ENCODE assay signal across 9 cellular contexts in the genomic region with DNA sequence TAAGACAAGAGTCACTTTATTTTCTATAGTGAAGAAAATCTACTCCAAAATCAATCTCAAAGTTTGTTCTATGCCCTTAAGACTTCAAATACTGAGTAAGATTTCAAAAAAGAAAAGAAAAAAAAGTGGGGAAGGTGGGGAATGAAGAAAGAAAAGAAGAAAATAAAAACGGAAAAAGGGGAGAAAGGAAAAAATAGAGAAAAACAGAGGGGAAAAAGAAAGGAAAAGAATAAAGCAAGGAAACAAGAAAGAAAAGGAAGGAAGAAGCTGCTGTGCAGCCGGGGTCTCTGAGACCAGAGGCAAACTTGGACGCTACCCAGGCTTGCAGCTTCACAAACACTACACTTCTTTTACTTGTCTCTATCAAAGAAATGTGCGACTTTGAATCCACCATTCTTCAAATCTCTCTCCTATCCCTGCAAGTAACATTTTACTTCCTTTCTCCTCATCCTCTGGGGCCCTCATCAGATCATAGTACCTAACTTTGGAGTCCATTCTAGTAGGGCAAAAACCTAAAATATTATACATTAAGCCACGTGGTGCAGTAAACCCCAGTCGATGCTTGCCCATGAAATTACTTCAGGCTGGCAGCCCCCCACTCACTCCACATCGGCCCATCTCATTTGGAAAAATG.
DNase-seq lines count a peak whose midpoint lies in the region; ATAC-seq and TF ChIP-seq lines count a peak whose summit lies in the region.
"Had no signal": no experiment of that assay in that cellular context is flagged by ENCODE, and none has a peak within 500 bp of the region (broad histone marks: within the 10 kb centered on the region; RNA-seq: fewer than 3 reads in every experiment).

No MANE protein-coding gene starts in this region.

- H3K4me3 Mint-ChIP-seq in naive thymus-derived CD4-positive, alpha-beta T cell: peak overlapping the region; percentile 41 to 98 (median 95)

- H3K36me3 ChIP-seq in A673 (ENCODE audit: insufficient read depth, low read length, poor library complexity, severe bottlenecking) (no peaks in the 10 kb centered on the region), HUES6 (ENCODE audit: control insufficient read depth, insufficient read depth, low read length) (no peaks in the 10 kb centered on the region), mammary epithelial cell (ENCODE audit: insufficient read depth, low read length) (no peaks in the 10 kb centered on the region), left lung (no peaks in the 10 kb centered on the region)
- no peaks in the 10 kb centered on the region for H3K36me3 ChIP-seq in naive thymus-derived CD4-positive, alpha-beta T cell (ENCODE audit: control insufficient read depth in 2 of 3, insufficient read depth in 3 of 3, low read length in 3 of 3)

- WGBS in mammary epithelial cell (ENCODE audit: low coverage, missing lambda C conversion rate): 8% methylated on average over 7 of the region's 7 CpGs

- no peak for ATAC-seq in naive thymus-derived CD4-positive, alpha-beta T cell
- ATAC-seq in GM19395 (IDR thresholded peaks at IDR 0.05; ENCODE audit: unreplicated experiment) (no peak), left lung (no peak)
- ATAC-seq: right cardiac atrium had no signal

- H3K4me1 ChIP-seq in A673 (ENCODE audit: insufficient read depth, low read length, poor library complexity, severe bottlenecking) (peaks cover 42% of the 10 kb centered on the region), HUES6 (ENCODE audit: control insufficient read depth, insufficient read depth, low read length) (peaks cover 74% of the 10 kb centered on the region), mammary epithelial cell (ENCODE audit: insufficient read depth, low read length) (peaks cover 10% of the 10 kb centered on the region), left lung (peaks cover 0 to 36% of the 10 kb centered on the region in 2 donors)
- peaks cover 4 to 64% of the 10 kb centered on the region in 2 donors for H3K4me1 ChIP-seq in naive thymus-derived CD4-positive, alpha-beta T cell (ENCODE audit: control insufficient read depth in 2 of 2, insufficient read depth in 2 of 2, low read length in 2 of 2)

- in situ Hi-C loops in mammary epithelial cell (cut with MboI; ENCODE audit: low sequenced_read_pairs in 2 of 2): loop anchor here in 1 of 2 donors (10.0 kb wide), 1 partner anchor 299 kb away; no protein-coding TSS in a partner anchor

- H3K36me3 Mint-ChIP-seq in naive thymus-derived CD4-positive, alpha-beta T cell: peaks cover 0 to 21% (median 9%) of the 10 kb centered on the region in 5 donors

- H2AFZ ChIP-seq in mammary epithelial cell (ENCODE audit: low read depth, low read length): peak overlapping the region; percentile 69

- peaks cover 5% of the 10 kb centered on the region for H3K79me2 ChIP-seq in mammary epithelial cell (ENCODE audit: insufficient read depth, low read length)

- peaks cover 0 to 65% (median 0%) of the 10 kb centered on the region in 5 donors for H3K27me3 Mint-ChIP-seq in naive thymus-derived CD4-positive, alpha-beta T cell

- BruUV-seq in A673 (replicated peaks; lab: Mats Ljungman, UMichigan) (no TSS peak), mammary epithelial cell (replicated peaks; lab: Mats Ljungman, UMichigan) (no TSS peak)

- peak overlapping the region; percentile 68 for H3K9ac ChIP-seq in HUES6 (ENCODE audit: low read length)
- no peak overlapping the region for H3K9ac ChIP-seq in mammary epithelial cell (ENCODE audit: insufficient read depth, low read length)

- no peak for TF ChIP-seq CTCF in A673 (conservative IDR thresholded peaks at IDR 0.05; ENCODE audit: low read depth, low read length)
- TF ChIP-seq CTCF in mammary epithelial cell (conservative IDR thresholded peaks at IDR 0.05 in 1 of 2, IDR thresholded peaks at IDR 0.05 in 1 of 2; ENCODE audit: extremely low read depth in 1 of 2, insufficient read depth in 1 of 2, low read depth in 1 of 2, low read length in 2 of 2): no peak
- no peak for TF ChIP-seq CTCF in left lung (IDR thresholded peaks at IDR 0.05)

- dilution Hi-C loops in mammary epithelial cell (cut with HindIII; ENCODE audit: low sequenced_read_pairs): no loop called here

- H3K4me1 Mint-ChIP-seq in naive thymus-derived CD4-positive, alpha-beta T cell: peaks cover 43 to 90% (median 74%) of the 10 kb centered on the region in 7 donors

- H3K27me3 ChIP-seq in A673 (replicated peaks; ENCODE audit: insufficient read depth, low read depth, low read length, poor library complexity): no peaks in the 10 kb centered on the region
- no peaks in the 10 kb centered on the region for H3K27me3 ChIP-seq in HUES6 (ENCODE audit: control insufficient read depth, insufficient read depth, low read length)
- H3K27me3 ChIP-seq in mammary epithelial cell (ENCODE audit: insufficient read depth, low read length): no peaks in the 10 kb centered on the region
- no peaks in the 10 kb centered on the region for H3K27me3 ChIP-seq in naive thymus-derived CD4-positive, alpha-beta T cell (ENCODE audit: control insufficient read depth in 2 of 2, insufficient read depth in 2 of 2, low read length in 2 of 2)
- H3K27me3 ChIP-seq in left lung: no peaks in the 10 kb centered on the region

- H3K4me3 ChIP-seq in A673 (ENCODE audit: low read depth, low read length, poor library complexity, severe bottlenecking): peak overlapping the region; percentile 41
- peak overlapping the region; percentile 61 for H3K4me3 ChIP-seq in HUES6 (ENCODE audit: low read depth, low read length)
- H3K4me3 ChIP-seq in mammary epithelial cell (replicated peaks in 1 of 3; ENCODE audit: insufficient read depth in 1 of 3, low read depth in 2 of 3, low read length in 3 of 3): no peak overlapping the region
- H3K4me3 ChIP-seq in naive thymus-derived CD4-positive, alpha-beta T cell (ENCODE audit: low read length): peak overlapping the region; percentile 73
- H3K4me3 ChIP-seq in left lung: no peak overlapping the region

- intact Hi-C loops in A673 (cut with micrococcal nuclease; ENCODE audit: unreplicated experiment): loop anchor here (2.0 to 10.0 kb wide), 3 partner anchors 99 to 749 kb away; no protein-coding TSS in a partner anchor
- intact Hi-C loops in mammary epithelial cell (cut with micrococcal nuclease): loop anchor here (1.0 to 5.0 kb wide), 4 partner anchors 233 to 751 kb away; no protein-coding TSS in a partner anchor
- intact Hi-C loops in naive thymus-derived CD4-positive, alpha-beta T cell (cut with micrococcal nuclease): loop anchor here (1.0 to 10.0 kb wide), 17 partner anchors 89 to 773 kb away; no protein-coding TSS in a partner anchor
- intact Hi-C loops in left lung (cut with DNase I): no loop called here

- H3K9me3 ChIP-seq in A673 (ENCODE audit: low read depth, low read length, poor library complexity, severe bottlenecking) (no peaks in the 10 kb centered on the region), HUES6 (ENCODE audit: control insufficient read depth, insufficient read depth, low read depth, low read length) (no peaks in the 10 kb centered on the region), mammary epithelial cell (replicated peaks; ENCODE audit: insufficient read depth, low read length) (no peaks in the 10 kb centered on the region), left lung (no peaks in the 10 kb centered on the region)
- H3K9me3 ChIP-seq in naive thymus-derived CD4-positive, alpha-beta T cell (ENCODE audit: control insufficient read depth in 2 of 3, low read length in 3 of 3): no peaks in the 10 kb centered on the region

- peak overlapping the region; percentile 92 for H3K4me2 ChIP-seq in mammary epithelial cell (ENCODE audit: insufficient read depth, low read depth, low read length)

- POLR2A ChIA-PET in A673 (lab: Charles Lee; ENCODE audit: low non-redundant PET): no interaction called here
- POLR2A ChIA-PET in naive thymus-derived CD4-positive, alpha-beta T cell (lab: Charles Lee): interaction anchor here (0.8 to 2.3 kb wide), 4 partner anchors 140 to 268 kb away, joined by 3 to 7 read pairs (median 6); no protein-coding TSS in a partner anchor

- no peaks in the 10 kb centered on the region for H3K9me3 Mint-ChIP-seq in naive thymus-derived CD4-positive, alpha-beta T cell

- CTCF ChIA-PET in A673 (lab: Charles Lee): no interaction called here
- CTCF ChIA-PET in mammary epithelial cell (lab: Charles Lee; ENCODE audit: low non-redundant PET): no interaction called here
- CTCF ChIA-PET in naive thymus-derived CD4-positive, alpha-beta T cell (lab: Charles Lee): interaction anchor here (0.5 to 1.2 kb wide), 4 partner anchors 9 to 582 kb away, joined by 3 to 4 read pairs (median 4); no protein-coding TSS in a partner anchor

- no peaks in the 10 kb centered on the region for H4K20me1 ChIP-seq in mammary epithelial cell (ENCODE audit: insufficient read depth, low read length)

- peak overlapping the region in 8 of 9 donors; percentile 56 to 99 (median 98) for H3K27ac Mint-ChIP-seq in naive thymus-derived CD4-positive, alpha-beta T cell

- DNase-seq in A673 (ENCODE audit: low spot score): peak; percentile 28
- no peak for DNase-seq in mammary epithelial cell
- DNase-seq in naive thymus-derived CD4-positive, alpha-beta T cell: peak in 2 of 9 donors; percentile 18 to 26
- no peak for DNase-seq in NCI-H2196 treated with DMSO at 0.1 percent for 48 hours (lab: John Stamatoyannopoulos, UW; ENCODE audit: unreplicated experiment)
- no peak for DNase-seq in left lung
- no peak for DNase-seq in DMS153 (lab: John Stamatoyannopoulos, UW)
- DNase-seq: right cardiac atrium had no signal

- peak overlapping the region; percentile 88 for H3K27ac ChIP-seq in A673 (ENCODE audit: low read depth, low read length, poor library complexity, severe bottlenecking)
- H3K27ac ChIP-seq in HUES6 (ENCODE audit: low read depth, low read length): peak overlapping the region; percentile 77; the same call in 1 of the 2 replicates
- H3K27ac ChIP-seq in mammary epithelial cell (ENCODE audit: insufficient read depth, low read depth, low read length): no peak overlapping the region
- H3K27ac ChIP-seq in naive thymus-derived CD4-positive, alpha-beta T cell (ENCODE audit: low read depth, low read length): peak overlapping the region; percentile 90
- H3K27ac ChIP-seq in left lung: peak overlapping the region in 1 of 2 donors; percentile 74

Comparison
In these comparisons a context has a peak if more than half of its experiments do, and no peak if none do; other contexts are left out.
1. H3K4me3 ChIP-seq: peak in A673 (single experiment), HUES6 (single experiment) and naive thymus-derived CD4-positive, alpha-beta T cell (single experiment); none in mammary epithelial cell (0 of 3) and left lung (0 of 2).
2. intact Hi-C loops: an anchor here in A673 (2.0 to 10.0 kb wide), mammary epithelial cell (1.0 to 5.0 kb wide) and naive thymus-derived CD4-positive, alpha-beta T cell (1.0 to 10.0 kb wide); none called in left lung.